Comparison of ENCODE assay signal across 13 cellular contexts in genomic region chr2:19897623-19898245, GRCh38. TPM values are rescaled to one million over a fixed set of nuclear protein-coding genes. Genes with fewer than 3 reads are reported as not detected.
A peak's percentile ranks its signal among the peaks of the same experiment; 100 is the strongest.
DNase-seq lines count a peak whose midpoint lies in the region; ATAC-seq and TF ChIP-seq lines count a peak whose summit lies in the region.
"Had no signal": no experiment of that assay in that cellular context is flagged by ENCODE, and none has a peak within 500 bp of the region (broad histone marks: within the 10 kb centered on the region; RNA-seq: fewer than 3 reads in every experiment).

No MANE protein-coding gene starts in this region.

- H3K27ac Mint-ChIP-seq in activated T-cell treated with anti-CD3 and anti-CD28 coated beads, Interleukin-2, amount 50 U/mL, for 24 hours, result peak overlapping the region; percentile 23
- H3K27ac Mint-ChIP-seq in effector memory CD8-positive, alpha-beta T cell, result peak overlapping the region; percentile 46 to 59
- peak overlapping the region; percentile 29 for H3K27ac Mint-ChIP-seq in stimulated activated effector memory CD8-positive, alpha-beta T cell treated with anti-CD3 and anti-CD28 coated beads, Interleukin-12 subunit alpha, Interleukin-12 subunit beta, amount 100 ng/mL, for 72 hours
- H3K27ac Mint-ChIP-seq in WTC11, result no peak overlapping the region

- H3K4me1 ChIP-seq in OCI-LY3 (ENCODE audit: low read length), result peaks cover 37% of the 10 kb centered on the region

- no peak overlapping the region for H2AFZ ChIP-seq in OCI-LY3 (ENCODE audit: low read depth, low read length)

- peaks cover 13% of the 10 kb centered on the region for H3K36me3 ChIP-seq in OCI-LY3 (replicated peaks; ENCODE audit: low read depth, low read length)
- H3K36me3 ChIP-seq: ovary had no signal

- no peaks in the 10 kb centered on the region for H3K9me3 Mint-ChIP-seq in activated T-cell treated with anti-CD3 and anti-CD28 coated beads, Interleukin-2, amount 50 U/mL, for 24 hours
- H3K9me3 Mint-ChIP-seq in effector memory CD8-positive, alpha-beta T cell, result no peaks in the 10 kb centered on the region
- H3K9me3 Mint-ChIP-seq in stimulated activated effector memory CD8-positive, alpha-beta T cell treated with anti-CD3 and anti-CD28 coated beads, Interleukin-12 subunit alpha, Interleukin-12 subunit beta, amount 100 ng/mL, for 72 hours, result no peaks in the 10 kb centered on the region
- no peaks in the 10 kb centered on the region for H3K9me3 Mint-ChIP-seq in WTC11

- no peaks in the 10 kb centered on the region for H3K27me3 Mint-ChIP-seq in activated T-cell treated with anti-CD3 and anti-CD28 coated beads, Interleukin-2, amount 50 U/mL, for 24 hours
- no peaks in the 10 kb centered on the region for H3K27me3 Mint-ChIP-seq in effector memory CD8-positive, alpha-beta T cell
- no peaks in the 10 kb centered on the region for H3K27me3 Mint-ChIP-seq in WTC11 (ENCODE audit: low read depth)

- POLR2A ChIA-PET in WTC11 (lab: Charles Lee), result no interaction called here

- H3K27me3 ChIP-seq in OCI-LY3 (ENCODE audit: low read depth, low read length), result no peaks in the 10 kb centered on the region
- H3K27me3 ChIP-seq: ovary had no signal

- peaks cover 59% of the 10 kb centered on the region for H3K79me2 ChIP-seq in OCI-LY3 (ENCODE audit: low read length)

- no peak for DNase-seq in activated T-cell treated with anti-CD3 and anti-CD28 coated beads, Interleukin-2, amount 50 U/mL, for 24 hours
- DNase-seq in activated T-cell treated with anti-CD3 and anti-CD28 coated beads, Interleukin-2, amount 50 U/mL, for 48 hours, result no peak
- no peak for DNase-seq in effector memory CD8-positive, alpha-beta T cell
- DNase-seq in stimulated activated effector memory CD8-positive, alpha-beta T cell treated with anti-CD3 and anti-CD28 coated beads, Interleukin-12 subunit alpha, Interleukin-12 subunit beta, amount 100 ng/mL, for 72 hours (ENCODE audit: low spot score in 2 of 2), result no peak
- DNase-seq in WTC11 (ENCODE audit: low spot score) (no peak), NAMALWA (ENCODE audit: low spot score) (no peak), NCI-H1694 (lab: John Stamatoyannopoulos, UW) (no peak)
- DNase-seq: NCI-H1436 treated with DMSO at 0.1 percent for 48 hours; NCI-H69; ovary; SHP77; stimulated activated CD4-positive, alpha-beta T cell treated with anti-CD3 and anti-CD28 coated beads, Interleukin-15, amount 100 ng/mL, for 24 hours had no signal

- peaks cover 26% of the 10 kb centered on the region for H4K20me1 ChIP-seq in OCI-LY3 (ENCODE audit: insufficient read depth, low read length)

- no peak overlapping the region for H3K27ac ChIP-seq in OCI-LY3 (ENCODE audit: low read length)
- H3K27ac ChIP-seq: ovary had no signal

- no peak for ATAC-seq in effector memory CD8-positive, alpha-beta T cell (replicated peaks)
- no peak for ATAC-seq in stimulated activated effector memory CD8-positive, alpha-beta T cell treated with anti-CD3 and anti-CD28 coated beads, Interleukin-12 subunit alpha, Interleukin-12 subunit beta, amount 100 ng/mL, for 72 hours
- ATAC-seq in WTC11, result no peak

- H3K4me2 ChIP-seq in OCI-LY3 (ENCODE audit: low read length), result peak overlapping the region; percentile 31

- CTCF ChIA-PET in WTC11 (lab: Charles Lee), result interaction anchor here (1.1 kb wide), 1 partner anchor 118 kb away, joined by 4 read pairs; no protein-coding TSS in a partner anchor

- peaks cover 69% of the 10 kb centered on the region for H3K4me1 Mint-ChIP-seq in activated T-cell treated with anti-CD3 and anti-CD28 coated beads, Interleukin-2, amount 50 U/mL, for 24 hours (ENCODE audit: low read depth)
- peaks cover 23 to 45% of the 10 kb centered on the region in 2 donors for H3K4me1 Mint-ChIP-seq in effector memory CD8-positive, alpha-beta T cell (ENCODE audit: low read depth in 2 of 2)
- peaks cover 47% of the 10 kb centered on the region for H3K4me1 Mint-ChIP-seq in stimulated activated effector memory CD8-positive, alpha-beta T cell treated with anti-CD3 and anti-CD28 coated beads, Interleukin-12 subunit alpha, Interleukin-12 subunit beta, amount 100 ng/mL, for 72 hours
- peaks cover 14% of the 10 kb centered on the region for H3K4me1 Mint-ChIP-seq in WTC11

- H3K9me3 ChIP-seq in OCI-LY3 (ENCODE audit: insufficient read depth, low read length), result no peaks in the 10 kb centered on the region
- H3K9me3 ChIP-seq: ovary had no signal

- no peak overlapping the region for H3K9ac ChIP-seq in OCI-LY3 (ENCODE audit: low read length)

- H3K4me3 Mint-ChIP-seq in activated T-cell treated with anti-CD3 and anti-CD28 coated beads, Interleukin-2, amount 50 U/mL, for 24 hours, result peak overlapping the region; percentile 6
- peak overlapping the region in 1 of 2 donors; percentile 22 for H3K4me3 Mint-ChIP-seq in effector memory CD8-positive, alpha-beta T cell
- H3K4me3 Mint-ChIP-seq in stimulated activated effector memory CD8-positive, alpha-beta T cell treated with anti-CD3 and anti-CD28 coated beads, Interleukin-12 subunit alpha, Interleukin-12 subunit beta, amount 100 ng/mL, for 72 hours, result no peak overlapping the region
- H3K4me3 Mint-ChIP-seq in WTC11, result no peak overlapping the region

- peaks cover 58% of the 10 kb centered on the region for H3K36me3 Mint-ChIP-seq in activated T-cell treated with anti-CD3 and anti-CD28 coated beads, Interleukin-2, amount 50 U/mL, for 24 hours (ENCODE audit: low read depth)
- H3K36me3 Mint-ChIP-seq in effector memory CD8-positive, alpha-beta T cell (ENCODE audit: insufficient read depth), result peaks cover 39% of the 10 kb centered on the region
- peaks cover 52% of the 10 kb centered on the region for H3K36me3 Mint-ChIP-seq in stimulated activated effector memory CD8-positive, alpha-beta T cell treated with anti-CD3 and anti-CD28 coated beads, Interleukin-12 subunit alpha, Interleukin-12 subunit beta, amount 100 ng/mL, for 72 hours
- H3K36me3 Mint-ChIP-seq in WTC11, result no peaks in the 10 kb centered on the region

- TF ChIP-seq CTCF in OCI-LY3 (IDR thresholded peaks at IDR 0.05; ENCODE audit: low read depth, low read length) (no peak), WTC11 (IDR thresholded peaks at IDR 0.05) (no peak)

- H3K4me3 ChIP-seq in OCI-LY3 (ENCODE audit: low read length), result no peak overlapping the region; the same call in 1 of the 2 replicates
- H3K4me3 ChIP-seq: ovary had no signal

TF ChIP-seq in WTC11, 78 proteins besides CTCF, POLR2A, EP300 and RAD21:
- TF ChIP-seq HMGA2 (CRISPR knock-in tag; IDR thresholded peaks at IDR 0.05) (no peak), ZBTB43 (CRISPR knock-in tag; IDR thresholded peaks at IDR 0.05) (no peak), SMAD3 (CRISPR knock-in tag; IDR thresholded peaks at IDR 0.05; ENCODE audit: borderline replicate concordance) (no peak), ZNF671 (CRISPR knock-in tag; IDR thresholded peaks at IDR 0.05) (no peak), NFE2L1 (CRISPR knock-in tag; IDR thresholded peaks at IDR 0.05) (no peak), GABPB1 (CRISPR knock-in tag; IDR thresholded peaks at IDR 0.05) (no peak)
- TF ChIP-seq, protein P1, sequence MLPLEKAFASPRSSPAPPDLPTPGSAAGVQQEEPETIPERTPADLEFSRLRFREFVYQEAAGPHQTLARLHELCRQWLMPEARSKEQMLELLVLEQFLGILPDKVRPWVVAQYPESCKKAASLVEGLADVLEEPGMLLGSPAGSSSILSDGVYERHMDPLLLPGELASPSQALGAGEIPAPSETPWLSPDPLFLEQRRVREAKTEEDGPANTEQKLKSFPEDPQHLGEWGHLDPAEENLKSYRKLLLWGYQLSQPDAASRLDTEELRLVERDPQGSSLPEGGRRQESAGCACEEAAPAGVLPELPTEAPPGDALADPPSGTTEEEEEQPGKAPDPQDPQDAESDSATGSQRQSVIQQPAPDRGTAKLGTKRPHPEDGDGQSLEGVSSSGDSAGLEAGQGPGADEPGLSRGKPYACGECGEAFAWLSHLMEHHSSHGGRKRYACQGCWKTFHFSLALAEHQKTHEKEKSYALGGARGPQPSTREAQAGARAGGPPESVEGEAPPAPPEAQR (CRISPR knock-in tag; IDR thresholded peaks at IDR 0.05), result no peak
- TF ChIP-seq, protein P2, sequence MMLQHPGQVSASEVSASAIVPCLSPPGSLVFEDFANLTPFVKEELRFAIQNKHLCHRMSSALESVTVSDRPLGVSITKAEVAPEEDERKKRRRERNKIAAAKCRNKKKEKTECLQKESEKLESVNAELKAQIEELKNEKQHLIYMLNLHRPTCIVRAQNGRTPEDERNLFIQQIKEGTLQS (CRISPR knock-in tag; conservative IDR thresholded peaks at IDR 0.05), result no peak
- TF ChIP-seq, protein P3, sequence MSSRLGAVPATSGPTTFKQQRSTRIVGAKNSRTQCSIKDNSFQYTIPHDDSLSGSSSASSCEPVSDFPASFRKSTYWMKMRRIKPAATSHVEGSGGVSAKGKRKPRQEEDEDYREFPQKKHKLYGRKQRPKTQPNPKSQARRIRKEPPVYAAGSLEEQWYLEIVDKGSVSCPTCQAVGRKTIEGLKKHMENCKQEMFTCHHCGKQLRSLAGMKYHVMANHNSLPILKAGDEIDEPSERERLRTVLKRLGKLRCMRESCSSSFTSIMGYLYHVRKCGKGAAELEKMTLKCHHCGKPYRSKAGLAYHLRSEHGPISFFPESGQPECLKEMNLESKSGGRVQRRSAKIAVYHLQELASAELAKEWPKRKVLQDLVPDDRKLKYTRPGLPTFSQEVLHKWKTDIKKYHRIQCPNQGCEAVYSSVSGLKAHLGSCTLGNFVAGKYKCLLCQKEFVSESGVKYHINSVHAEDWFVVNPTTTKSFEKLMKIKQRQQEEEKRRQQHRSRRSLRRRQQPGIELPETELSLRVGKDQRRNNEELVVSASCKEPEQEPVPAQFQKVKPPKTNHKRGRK (CRISPR knock-in tag; IDR thresholded peaks at IDR 0.05; ENCODE audit: borderline replicate concordance), result no peak

RNA-seq across cellular contexts. Expression of gene TTC32, which starts 4.0 kb away (rescaled TPM):
- total RNA-seq in WTC11 (2021), result 9.9 to 10.6 TPM (median 10.0 TPM) in 3 replicates
